23 cellular contexts compared by ENCODE assay signal in genomic region chr12:93664573-93665138, GRCh38. TPM values are rescaled to one million over a fixed set of nuclear protein-coding genes. Genes with fewer than 3 reads are reported as not detected.
A peak's percentile ranks its signal among the peaks of the same experiment; 100 is the strongest.
DNase-seq lines count a peak whose midpoint lies in the region; ATAC-seq, FAIRE-seq and TF ChIP-seq lines count a peak whose summit lies in the region.
"Had no signal": no experiment of that assay in that cellular context is flagged by ENCODE, and none has a peak within 500 bp of the region (broad histone marks: within the 10 kb centered on the region; RNA-seq: fewer than 3 reads in every experiment).

No MANE protein-coding gene starts in this region.

- no peak for TF ChIP-seq CTCF in choroid plexus epithelial cell (conservative IDR thresholded peaks at IDR 0.05; ENCODE audit: low read depth, low read length)
- TF ChIP-seq CTCF in HepG2 (CRISPR knock-in tag; IDR thresholded peaks at IDR 0.05): no peak
- TF ChIP-seq CTCF in stomach (IDR thresholded peaks at IDR 0.05): no peak

- H3K9ac ChIP-seq in HepG2 (ENCODE audit: insufficient read depth, low read depth, low read length): no peak overlapping the region

- peak; percentile 11 for DNase-seq in AG08395 (ENCODE audit: low spot score)
- DNase-seq in LHCN-M2 (ENCODE audit: low read depth): peak; percentile 32
- DNase-seq in choroid plexus epithelial cell (ENCODE audit: low read depth): peak; percentile 36
- peak; percentile 8 for DNase-seq in HepG2 (ENCODE audit: low spot score)
- DNase-seq in stomach: no peak
- DNase-seq in KBM-7: no peak
- DNase-seq: activated naive CD4-positive, alpha-beta T cell treated with anti-CD3 and anti-CD28 coated beads, Interleukin-2, amount 50 U/mL, for 16 hours; aorta; effector memory CD8-positive, alpha-beta T cell; GF-D8; GOT3; hippocampal formation; NCI-H1417 treated with DMSO at 0.1 percent for 48 hours; NCI-H524 treated with DMSO at 0.1 percent for 48 hours; occipital lobe; right cardiac atrium had no signal

- H3K36me3 ChIP-seq in HepG2 (replicated peaks in 1 of 2; ENCODE audit: control insufficient read depth in 1 of 2, insufficient read depth in 2 of 2, low read length in 2 of 2) (no peaks in the 10 kb centered on the region), stomach (no peaks in the 10 kb centered on the region)
- H3K36me3 ChIP-seq: suprapubic skin had no signal

- no peak for FAIRE-seq in HepG2 (lab: Jason Lieb, UNC)
- FAIRE-seq: A549, islet of Langerhans had no signal

- H3K27me3 ChIP-seq in HepG2 (ENCODE audit: control insufficient read depth in 1 of 2, insufficient read depth in 2 of 2, low read length in 2 of 2): no peaks in the 10 kb centered on the region
- H3K27me3 ChIP-seq in stomach: no peaks in the 10 kb centered on the region
- H3K27me3 ChIP-seq: suprapubic skin had no signal

- 51% methylated on average over 2 of the region's 2 CpGs for WGBS in HepG2 (ENCODE audit: low lambda C conversion rate)
- 80 to 93% (median 82%) methylated on average over 2 of the region's 2 CpGs for WGBS in stomach, 5 donors

- ATAC-seq in HepG2: no peak
- no peak for ATAC-seq in GM18873 (IDR thresholded peaks at IDR 0.05; ENCODE audit: low FRiP score, unreplicated experiment)
- no peak for ATAC-seq in HG02840 (IDR thresholded peaks at IDR 0.05; ENCODE audit: low FRiP score, unreplicated experiment)
- ATAC-seq: A549; effector memory CD8-positive, alpha-beta T cell; right cardiac atrium had no signal

- no peak for TF ChIP-seq RAD21 in HepG2 (CRISPR knock-in tag; IDR thresholded peaks at IDR 0.05)

- H3K79me2 ChIP-seq in HepG2 (ENCODE audit: insufficient read depth, low read length): no peaks in the 10 kb centered on the region

- H4K20me1 ChIP-seq in HepG2 (ENCODE audit: insufficient read depth, low read length): no peaks in the 10 kb centered on the region

- no peak overlapping the region for H2AFZ ChIP-seq in HepG2 (ENCODE audit: low read length)

- CTCF ChIA-PET in HepG2 (lab: Yijun Ruan, JAX; ENCODE audit: low intra/inter-chr PET ratio, low total read pairs): no interaction called here

- intact Hi-C loops in HepG2 (cut with micrococcal nuclease; ENCODE audit: unreplicated experiment) (no loop called here), stomach (cut with DNase I; ENCODE audit: low total_unique reads) (no loop called here)

- H3K9me3 ChIP-seq in HepG2 (ENCODE audit: low read length): peaks cover 4% of the 10 kb centered on the region; the same call in 1 of the 2 replicates
- H3K9me3 ChIP-seq in stomach: peaks cover 0 to 3% (median 0%) of the 10 kb centered on the region in 4 donors
- H3K9me3 ChIP-seq: suprapubic skin had no signal

- no TSS peak for BruUV-seq in HepG2 (replicated peaks; lab: Mats Ljungman, UMichigan)

- TF ChIP-seq EP300 in HepG2 (IDR thresholded peaks at IDR 0.05; ENCODE audit: low read depth in 2 of 2, low read length in 2 of 2) (no peak), HepG2 (CRISPR knock-in tag; IDR thresholded peaks at IDR 0.05; ENCODE audit: borderline replicate concordance) (no peak), stomach (IDR thresholded peaks at IDR 0.05) (no peak)

- no peak overlapping the region for H3K4me2 ChIP-seq in HepG2 (ENCODE audit: low read depth, low read length)
- H3K4me2 ChIP-seq: A549 had no signal

- H3K4me3 ChIP-seq in choroid plexus epithelial cell (ENCODE audit: low read depth, low read length): no peak overlapping the region
- no peak overlapping the region for H3K4me3 ChIP-seq in HepG2 (replicated peaks in 1 of 3; ENCODE audit: insufficient read depth in 1 of 3, low read depth in 2 of 3, low read length in 3 of 3)
- no peak overlapping the region for H3K4me3 ChIP-seq in stomach
- H3K4me3 ChIP-seq: A549, lung, suprapubic skin had no signal

- POLR2A ChIA-PET in HepG2 (lab: Yijun Ruan, JAX): no interaction called here

- no peak for TF ChIP-seq POLR2A in HepG2 (IDR thresholded peaks at IDR 0.05; ENCODE audit: insufficient read depth in 1 of 2, low read depth in 2 of 2, low read length in 2 of 2)
- no peak for TF ChIP-seq POLR2A in stomach (IDR thresholded peaks at IDR 0.05)

- in situ Hi-C loops in HepG2 (cut with HindIII; ENCODE audit: extremely low pct_ligation_motif_present, low pct_unique_long_range_greater_than_20kb): no loop called here
- in situ Hi-C loops in KBM-7 (cut with MboI; ENCODE audit: low pct_unique_long_range_greater_than_20kb, low sequenced_read_pairs): no loop called here

- H3K27ac ChIP-seq in HepG2 (ENCODE audit: extremely low read length, insufficient read depth, low read length) (no peak overlapping the region), stomach (no peak overlapping the region)
- H3K27ac ChIP-seq: A549, C4-2B, suprapubic skin had no signal

- H3K4me1 ChIP-seq in HepG2 (ENCODE audit: insufficient read depth, low read length) (peaks cover 49% of the 10 kb centered on the region), stomach (no peaks in the 10 kb centered on the region)
- H3K4me1 ChIP-seq: A549, suprapubic skin had no signal

TF ChIP-seq in HepG2, 621 proteins besides CTCF, POLR2A, EP300 and RAD21:
- TF ChIP-seq CEBPB (IDR thresholded peaks at IDR 0.05; ENCODE audit: borderline replicate concordance, low read depth, low read length) (peak; percentile 47; the same call in 1 of the 2 replicates), ZNF776 (CRISPR knock-in tag; IDR thresholded peaks at IDR 0.05) (no peak), ZNF331 (CRISPR knock-in tag; IDR thresholded peaks at IDR 0.05) (peak; percentile 96), ZMYM4 (CRISPR knock-in tag; IDR thresholded peaks at IDR 0.05) (0 out of 2 replicates have a peak, but pooled peaks have one; percentile 5)

RNA-seq across cellular contexts. Expression of gene CRADD, which starts 12.5 kb away (rescaled TPM):
- 12.6 and 16.9 TPM in 2 replicates for total RNA-seq in LHCN-M2 (2014; rRNA removed)
- 9.6 TPM for polyA plus RNA-seq in LHCN-M2 (2012)
- total RNA-seq in HepG2 (2016; rRNA removed; fragmentation: Illumina TruSeq; extraction: Trizol): 18.8 and 22.3 TPM in 2 replicates
- total RNA-seq in HepG2 (2016; cell fraction: cytosol; rRNA removed; fragmentation: Illumina TruSeq; extraction: Trizol; ENCODE audit: low read depth): 7.7 and 9.3 TPM in 2 replicates
- 15.4 and 25.4 TPM in 2 replicates for total RNA-seq in HepG2 (2016; cell fraction: insoluble cytoplasmic fraction; rRNA removed; fragmentation: Illumina TruSeq; extraction: Trizol)
- total RNA-seq in HepG2 (2016; cell fraction: membrane; rRNA removed; fragmentation: Illumina TruSeq; extraction: Trizol): 10.0 and 11.9 TPM in 2 replicates
- total RNA-seq in HepG2 (2016; cell fraction: nucleus; rRNA removed; fragmentation: Illumina TruSeq; extraction: Trizol): 11.3 and 12.9 TPM in 2 replicates
- 12.4 and 13.7 TPM in 2 replicates for polyA plus RNA-seq in HepG2 (2011; rRNA removed)
- 14.5 and 17.3 TPM in 2 replicates for polyA plus RNA-seq in HepG2 (2011; cell fraction: cytosol; rRNA removed)
- polyA plus RNA-seq in HepG2 (2011; cell fraction: nucleus; rRNA removed): 6.3 and 6.5 TPM in 2 replicates
- polyA plus RNA-seq in HepG2 (2012): 13.8 and 16.2 TPM in 2 replicates
- 6.6 and 6.9 TPM in 2 replicates for polyA plus RNA-seq in HepG2 (2016; cell fraction: cytosol; fragmentation: Illumina TruSeq; extraction: Trizol; ENCODE audit: low read depth)
- 20.3 and 24.7 TPM in 2 replicates for polyA plus RNA-seq in HepG2 (2016; cell fraction: insoluble cytoplasmic fraction; fragmentation: Illumina TruSeq; extraction: Trizol; ENCODE audit: low read depth)
- polyA plus RNA-seq in HepG2 (2016; cell fraction: membrane; fragmentation: Illumina TruSeq; extraction: Trizol; ENCODE audit: low read depth): 7.1 and 10.2 TPM in 2 replicates
- polyA plus RNA-seq in HepG2 (2016; cell fraction: nucleus; fragmentation: Illumina TruSeq; extraction: Trizol; ENCODE audit: insufficient read depth, low read depth): 8.0 and 9.4 TPM in 2 replicates
- 7.4 and 15.6 TPM in 2 replicates for polyA minus RNA-seq in HepG2 (2011; rRNA and poly(A)+ RNA removed; ENCODE audit: low replicate concordance)
- polyA minus RNA-seq in HepG2 (2011; cell fraction: cytosol; rRNA and poly(A)+ RNA removed): 4.2 and 6.2 TPM in 2 replicates
- polyA minus RNA-seq in HepG2 (2011; cell fraction: nucleus; rRNA and poly(A)+ RNA removed): 18.9 and 22.4 TPM in 2 replicates
- 10 to 100 TPM in 4 of 5 donors, 1 to 10 TPM in 1; 2.3 to 30.9 (median 18.7) TPM for total RNA-seq in stomach
- polyA plus RNA-seq in stomach: 10 to 100 TPM in 2 of 3 donors, 1 to 10 TPM in 1; 9.6 to 20.5 (median 13.0) TPM

Comparison
In these comparisons a context has a peak if more than half of its experiments do, and no peak if none do; other contexts are left out.
1. DNase-seq: peak in AG08395 (single experiment), LHCN-M2 (single experiment), choroid plexus epithelial cell (single experiment) and HepG2 (single experiment); none in stomach (single experiment) and KBM-7 (single experiment).